38 cellular contexts compared by ENCODE assay signal in the genomic region with DNA sequence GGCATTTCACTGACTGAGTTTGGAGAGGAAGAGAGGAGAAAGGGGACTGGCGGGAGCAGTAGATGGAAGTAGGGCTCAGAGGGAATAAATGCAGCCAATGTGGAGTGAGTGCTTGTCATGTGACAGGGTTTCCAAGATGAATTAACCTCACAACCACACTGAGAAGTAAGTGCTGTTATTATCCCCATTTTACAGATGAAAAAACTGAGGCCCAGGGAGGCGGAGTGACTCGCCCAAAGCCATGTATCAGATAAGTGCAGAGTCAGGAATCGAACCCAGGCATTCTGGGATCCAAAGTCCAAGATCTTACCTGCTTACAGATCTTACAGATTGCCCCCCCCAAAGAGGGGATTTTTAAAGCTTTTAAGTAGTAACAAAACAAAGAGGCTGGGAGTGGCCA.
"Had no signal": no experiment of that assay in that cellular context is flagged by ENCODE, and none has a peak within 500 bp of the region (broad histone marks: within the 10 kb centered on the region; RNA-seq: fewer than 3 reads in every experiment).

No MANE protein-coding gene starts in this region.

- H3K27me3 ChIP-seq: ascending aorta, cardiac muscle cell had no signal

- H3K9me3 Mint-ChIP-seq: activated B cell treated with CpG ODN at 0.5 μM for 24 hours; activated CD4-positive, alpha-beta memory T cell treated with anti-CD3 and anti-CD28 coated beads for 36 hours; activated naive CD4-positive, alpha-beta T cell treated with anti-CD3 and anti-CD28 coated beads, Interleukin-2, amount 10 ng/mL, durations not matched to agents 7 days and 5 days; activated naive CD4-positive, alpha-beta T cell treated with anti-CD3 and anti-CD28 coated beads, Interleukin-2, amount 50 U/mL, for 24 hours; activated naive CD8-positive, alpha-beta T cell treated with anti-CD3 and anti-CD28 coated beads, Interleukin-2, amount 10 ng/mL, durations not matched to agents 7 days and 5 days; activated naive CD8-positive, alpha-beta T cell treated with anti-CD3 and anti-CD28 coated beads, Interleukin-2, amount 50 U/mL, for 24 hours; activated T-cell treated with anti-CD3 and anti-CD28 coated beads, Interleukin-2, amount 50 U/mL, for 24 hours; activated T-helper 2 cell treated with anti-CD3 and anti-CD28 coated beads, Interferon-gamma antibody, Interleukin-2, Interleukin-4, amounts not matched to agents 10 μg/mL and 5 μg/mL and 100 μg/mL, durations not matched to agents 14 hours and 24 hours and 36 hours; central memory CD8-positive, alpha-beta T cell; T-helper 1 cell treated with Interleukin-12 subunit alpha and Interleukin-12 subunit beta and Interleukin-4 antibody, amounts not matched to agents 30 μg/mL and 1 μg/mL, for 36 hours; T-helper 2 cell treated with Interferon-gamma antibody and Interleukin-4, amounts not matched to agents 5 μg/mL and 100 μg/mL, for 36 hours had no signal

- H3K27me3 Mint-ChIP-seq: activated CD8-positive, alpha-beta memory T cell treated with anti-CD3 and anti-CD28 coated beads, Interleukin-2, amount 10 ng/mL, durations not matched to agents 7 days and 5 days; activated naive CD4-positive, alpha-beta T cell treated with anti-CD3 and anti-CD28 coated beads, Interleukin-2, amount 10 ng/mL, durations not matched to agents 7 days and 5 days had no signal

- DNase-seq: activated B cell treated with CpG ODN at 0.5 μM for 24 hours; activated CD4-positive, alpha-beta memory T cell treated with anti-CD3 and anti-CD28 coated beads for 36 hours; activated CD4-positive, alpha-beta T cell treated with anti-CD3 and anti-CD28 coated beads for 36 hours; activated CD4-positive, alpha-beta T cell treated with anti-CD3 and anti-CD28 coated beads for 48 hours; activated CD4-positive, alpha-beta T cell treated with anti-CD3 and anti-CD28 coated beads, Interleukin-2, amount 50 U/mL, for 1 hour; activated CD4-positive, alpha-beta T cell treated with anti-CD3 and anti-CD28 coated beads, Interleukin-2, amount 50 U/mL, for 4 hours; activated CD4-positive, CD25-positive, alpha-beta regulatory T cell treated with anti-CD3 and anti-CD28 coated beads, Interleukin-2, amount 50 U/mL, for 72 hours; activated CD8-positive, alpha-beta memory T cell treated with anti-CD3 and anti-CD28 coated beads for 24 hours; activated CD8-positive, alpha-beta memory T cell treated with anti-CD3 and anti-CD28 coated beads, Interleukin-2, amount 10 ng/mL, durations not matched to agents 7 days and 5 days; activated CD8-positive, alpha-beta memory T cell treated with anti-CD3 and anti-CD28 coated beads, Interleukin-2, amount 50 U/mL, for 48 hours; activated CD8-positive, alpha-beta T cell treated with anti-CD3 and anti-CD28 coated beads, Interleukin-2, amount 10 ng/mL, durations not matched to agents 7 days and 5 days; activated effector memory CD4-positive, alpha-beta T cell treated with Interleukin-2 at 50 U/mL for 16 hours; activated gamma-delta T cell; activated naive CD4-positive, alpha-beta T cell treated with anti-CD3 and anti-CD28 coated beads, Interleukin-2, amount 10 ng/mL, durations not matched to agents 7 days and 5 days; activated naive CD4-positive, alpha-beta T cell treated with Interleukin-2 at 50 U/mL for 16 hours; activated naive CD8-positive, alpha-beta T cell treated with anti-CD3 and anti-CD28 coated beads, Interleukin-2, amount 10 ng/mL, durations not matched to agents 7 days and 5 days; activated naive CD8-positive, alpha-beta T cell treated with anti-CD3 and anti-CD28 coated beads, Interleukin-2, amount 50 U/mL, for 24 hours; activated T-cell treated with anti-CD3 and anti-CD28 coated beads, Interleukin-2, amount 50 U/mL, for 24 hours; activated T-cell treated with anti-CD3 and anti-CD28 coated beads, Interleukin-2, amount 50 U/mL, for 48 hours; amygdala; anterior cingulate cortex; caudate nucleus; cerebellar nuclear complex; T-helper 1 cell; T-helper 2 cell; T-helper 9 cell had no signal

- H3K4me3 Mint-ChIP-seq: activated B cell treated with CpG ODN at 0.5 μM for 24 hours; activated CD4-positive, alpha-beta memory T cell treated with anti-CD3 and anti-CD28 coated beads for 36 hours; activated CD4-positive, alpha-beta T cell treated with anti-CD3 and anti-CD28 coated beads for 36 hours; activated CD8-positive, alpha-beta memory T cell treated with anti-CD3 and anti-CD28 coated beads, Interleukin-2, amount 10 ng/mL, durations not matched to agents 7 days and 5 days; activated CD8-positive, alpha-beta T cell treated with anti-CD3 and anti-CD28 coated beads, Interleukin-2, amount 10 ng/mL, durations not matched to agents 7 days and 5 days; activated naive CD4-positive, alpha-beta T cell treated with anti-CD3 and anti-CD28 coated beads, Interleukin-2, amount 10 ng/mL, durations not matched to agents 7 days and 5 days; activated naive CD4-positive, alpha-beta T cell treated with anti-CD3 and anti-CD28 coated beads, Interleukin-2, amount 50 U/mL, for 24 hours; activated naive CD8-positive, alpha-beta T cell; activated naive CD8-positive, alpha-beta T cell treated with anti-CD3 and anti-CD28 coated beads, Interleukin-2, amount 10 ng/mL, durations not matched to agents 7 days and 5 days; activated naive CD8-positive, alpha-beta T cell treated with anti-CD3 and anti-CD28 coated beads, Interleukin-2, amount 50 U/mL, for 24 hours; activated T-cell treated with anti-CD3 and anti-CD28 coated beads, Interleukin-2, amount 50 U/mL, for 24 hours; central memory CD8-positive, alpha-beta T cell; T-helper 1 cell treated with Interleukin-12 subunit alpha and Interleukin-12 subunit beta and Interleukin-4 antibody, amounts not matched to agents 30 μg/mL and 1 μg/mL, for 36 hours; T-helper 2 cell treated with Interferon-gamma antibody and Interleukin-4, amounts not matched to agents 5 μg/mL and 100 μg/mL, for 36 hours had no signal

- H3K36me3 Mint-ChIP-seq: activated CD4-positive, alpha-beta memory T cell treated with anti-CD3 and anti-CD28 coated beads for 36 hours; activated CD8-positive, alpha-beta memory T cell treated with anti-CD3 and anti-CD28 coated beads, Interleukin-2, amount 10 ng/mL, durations not matched to agents 7 days and 5 days; activated naive CD4-positive, alpha-beta T cell treated with anti-CD3 and anti-CD28 coated beads, Interleukin-2, amount 10 ng/mL, durations not matched to agents 7 days and 5 days; activated naive CD4-positive, alpha-beta T cell treated with anti-CD3 and anti-CD28 coated beads, Interleukin-2, amount 50 U/mL, for 24 hours; activated naive CD8-positive, alpha-beta T cell treated with anti-CD3 and anti-CD28 coated beads, Interleukin-2, amount 10 ng/mL, durations not matched to agents 7 days and 5 days; brain had no signal

- H3K9me3 ChIP-seq: ascending aorta had no signal

- H3K36me3 ChIP-seq: ascending aorta, cardiac muscle cell had no signal

- H3K27ac Mint-ChIP-seq: activated B cell treated with CpG ODN at 0.5 μM for 24 hours; activated CD4-positive, alpha-beta memory T cell treated with anti-CD3 and anti-CD28 coated beads for 36 hours; activated CD4-positive, alpha-beta T cell treated with anti-CD3 and anti-CD28 coated beads for 36 hours; activated CD8-positive, alpha-beta memory T cell treated with anti-CD3 and anti-CD28 coated beads, Interleukin-2, amount 10 ng/mL, durations not matched to agents 7 days and 5 days; activated CD8-positive, alpha-beta T cell treated with anti-CD3 and anti-CD28 coated beads, Interleukin-2, amount 10 ng/mL, durations not matched to agents 7 days and 5 days; activated naive CD4-positive, alpha-beta T cell treated with anti-CD3 and anti-CD28 coated beads, Interleukin-2, amount 10 ng/mL, durations not matched to agents 7 days and 5 days; activated naive CD4-positive, alpha-beta T cell treated with anti-CD3 and anti-CD28 coated beads, Interleukin-2, amount 50 U/mL, for 24 hours; activated naive CD8-positive, alpha-beta T cell; activated naive CD8-positive, alpha-beta T cell treated with anti-CD3 and anti-CD28 coated beads, Interleukin-2, amount 10 ng/mL, durations not matched to agents 7 days and 5 days; activated naive CD8-positive, alpha-beta T cell treated with anti-CD3 and anti-CD28 coated beads, Interleukin-2, amount 50 U/mL, for 24 hours; activated T-cell treated with anti-CD3 and anti-CD28 coated beads, Interleukin-2, amount 50 U/mL, for 24 hours; activated T-helper 2 cell treated with anti-CD3 and anti-CD28 coated beads, Interferon-gamma antibody, Interleukin-2, Interleukin-4, amounts not matched to agents 10 μg/mL and 5 μg/mL and 100 μg/mL, durations not matched to agents 14 hours and 24 hours and 36 hours; T-helper 1 cell treated with Interleukin-12 subunit alpha and Interleukin-12 subunit beta and Interleukin-4 antibody, amounts not matched to agents 30 μg/mL and 1 μg/mL, for 36 hours; T-helper 2 cell treated with Interferon-gamma antibody and Interleukin-4, amounts not matched to agents 5 μg/mL and 100 μg/mL, for 36 hours had no signal

- ATAC-seq: activated CD4-positive, alpha-beta T cell treated with anti-CD3 and anti-CD28 coated beads for 36 hours; activated CD8-positive, alpha-beta memory T cell treated with anti-CD3 and anti-CD28 coated beads, Interleukin-2, amount 10 ng/mL, durations not matched to agents 7 days and 5 days; activated CD8-positive, alpha-beta T cell treated with anti-CD3 and anti-CD28 coated beads, Interleukin-2, amount 10 ng/mL, durations not matched to agents 7 days and 5 days; activated naive CD8-positive, alpha-beta T cell treated with anti-CD3 and anti-CD28 coated beads, Interleukin-2, amount 50 U/mL, for 24 hours had no signal

- H3K4me3 ChIP-seq: ascending aorta, cardiac muscle cell had no signal

- H3K4me1 Mint-ChIP-seq: activated naive CD4-positive, alpha-beta T cell treated with anti-CD3 and anti-CD28 coated beads, Interleukin-2, amount 50 U/mL, for 24 hours; brain; central memory CD8-positive, alpha-beta T cell had no signal

- FAIRE-seq: bronchial epithelial cell, TTC549 had no signal

- H3K27ac ChIP-seq: ascending aorta, cardiac muscle cell, VCaP had no signal

- H3K4me1 ChIP-seq: ascending aorta had no signal
